9 cellular contexts compared by ENCODE assay signal in the genomic region with DNA sequence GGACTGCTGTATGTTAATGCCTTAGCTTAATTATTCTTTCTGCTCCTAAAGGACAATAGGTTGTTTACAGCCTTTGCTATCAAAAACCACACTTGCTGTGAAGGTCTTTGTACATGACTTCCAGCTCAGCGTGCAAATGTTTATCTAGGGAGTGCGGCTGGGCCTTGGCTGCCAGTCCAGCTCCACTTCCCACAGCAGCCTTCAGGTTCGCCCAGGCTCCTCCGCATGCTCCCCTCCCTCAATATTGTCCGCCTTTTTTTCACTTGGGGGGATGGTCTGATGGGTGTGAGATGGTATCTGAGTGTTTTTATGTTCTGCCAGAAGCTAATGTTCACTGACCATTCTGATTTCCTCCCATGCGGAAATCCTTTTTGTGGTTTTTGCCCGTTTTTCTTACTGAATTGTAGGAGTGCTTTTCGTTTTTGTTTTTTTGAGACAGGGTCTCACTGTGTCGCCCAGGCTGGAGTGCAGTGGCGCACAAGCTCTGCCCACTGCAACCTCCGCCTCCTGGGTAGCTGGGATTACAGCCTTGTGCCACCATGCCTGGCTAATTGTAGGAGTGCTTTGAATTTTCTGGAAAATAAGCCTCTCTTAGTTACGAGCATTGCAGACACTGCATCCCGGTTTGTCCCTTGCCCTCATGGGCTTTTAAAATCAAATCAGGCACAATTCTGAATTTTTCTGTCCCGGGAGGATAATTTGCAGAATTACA. TPM values are rescaled to one million over a fixed set of nuclear protein-coding genes. Genes with fewer than 3 reads are reported as not detected.
DNase-seq lines count a peak whose midpoint lies in the region; ATAC-seq and TF ChIP-seq lines count a peak whose summit lies in the region.
"Had no signal": no experiment of that assay in that cellular context is flagged by ENCODE, and none has a peak within 500 bp of the region (broad histone marks: within the 10 kb centered on the region; RNA-seq: fewer than 3 reads in every experiment).

No MANE protein-coding gene starts in this region.

- intact Hi-C loops in CD14-positive monocyte (cut with micrococcal nuclease): no loop called here

- peak overlapping the region in 1 of 7 donors; percentile 38 for H3K27ac Mint-ChIP-seq in CD14-positive monocyte
- H3K27ac Mint-ChIP-seq: CD4-positive, alpha-beta memory T cell had no signal

- H2BK12ac ChIP-seq in neuronal stem cell (ENCODE audit: low read length): no peak overlapping the region

- no peak for TF ChIP-seq CTCF in C4-2B (conservative IDR thresholded peaks at IDR 0.05)
- no peak for TF ChIP-seq CTCF in CD14-positive monocyte (IDR thresholded peaks at IDR 0.05)

- H2BK5ac ChIP-seq in neuronal stem cell (ENCODE audit: low read length): no peak overlapping the region

- H2BK15ac ChIP-seq in neuronal stem cell (ENCODE audit: low read length): no peak overlapping the region

- H3K4me1 Mint-ChIP-seq in activated T-cell treated with anti-CD3 and anti-CD28 coated beads, Interleukin-2, amount 50 U/mL, for 4 hours (ENCODE audit: low read depth): no peaks in the 10 kb centered on the region
- peaks cover 29% of the 10 kb centered on the region for H3K4me1 Mint-ChIP-seq in CD14-positive monocyte

- H3K4me1 ChIP-seq in neuronal stem cell (ENCODE audit: control insufficient read depth in 2 of 2, insufficient read depth in 1 of 2, low read depth in 1 of 2, low read length in 2 of 2): peaks cover 19 to 30% of the 10 kb centered on the region in 2 donors

- peaks cover 8 to 17% of the 10 kb centered on the region in 2 donors for H3K9me3 ChIP-seq in neuronal stem cell (replicated peaks in 1 of 2; ENCODE audit: control insufficient read depth in 2 of 2, insufficient read depth in 1 of 2, low read depth in 1 of 2, low read length in 2 of 2)

- no peak overlapping the region for H3K4me3 ChIP-seq in neuronal stem cell (ENCODE audit: low read length in 2 of 2)

- peaks cover 3 to 53% of the 10 kb centered on the region in 2 donors for H3K36me3 ChIP-seq in neuronal stem cell (replicated peaks in 1 of 2; ENCODE audit: control insufficient read depth in 2 of 2, insufficient read depth in 2 of 2, low read length in 2 of 2)

- H4K91ac ChIP-seq in neuronal stem cell (ENCODE audit: low read depth, low read length, poor library complexity): no peak overlapping the region

- DNase-seq in NCI-H774 (lab: John Stamatoyannopoulos, UW) (peak; percentile 64), epithelial cell of prostate (ENCODE audit: low read depth, low spot score) (no peak), neuronal stem cell (ENCODE audit: low spot score) (no peak), cortex of kidney (lab: John Stamatoyannopoulos, UW) (no peak), CD14-positive monocyte (ENCODE audit: low spot score) (no peak), iPS-NIHi11 (ENCODE audit: low spot score) (no peak)
- DNase-seq in activated T-cell treated with anti-CD3 and anti-CD28 coated beads, Interleukin-2, amount 50 U/mL, for 4 hours: no peak
- DNase-seq: CD4-positive, alpha-beta memory T cell had no signal

- H3K27ac ChIP-seq in C4-2B (peak overlapping the region; percentile 91), epithelial cell of prostate (peak overlapping the region; percentile 61), neuronal stem cell (replicated peaks; ENCODE audit: low read length) (peak overlapping the region; percentile 71)

- H2BK120ac ChIP-seq in neuronal stem cell (ENCODE audit: low read depth, low read length): no peak overlapping the region

- H2AK5ac ChIP-seq in neuronal stem cell (ENCODE audit: low read depth, low read length): no peak overlapping the region

- no peak for ATAC-seq in activated T-cell treated with anti-CD3 and anti-CD28 coated beads, Interleukin-2, amount 50 U/mL, for 4 hours

- no peak overlapping the region for H3K14ac ChIP-seq in neuronal stem cell (ENCODE audit: low read length)

- H3K4me3 Mint-ChIP-seq in activated T-cell treated with anti-CD3 and anti-CD28 coated beads, Interleukin-2, amount 50 U/mL, for 4 hours: no peak overlapping the region
- H3K4me3 Mint-ChIP-seq in CD14-positive monocyte: peak overlapping the region in 1 of 2 donors; percentile 3
- H3K4me3 Mint-ChIP-seq: CD4-positive, alpha-beta memory T cell had no signal

- no peak overlapping the region for H3K9ac ChIP-seq in neuronal stem cell (ENCODE audit: low read depth, low read length, poor library complexity)

- no peak overlapping the region for H2AFZ ChIP-seq in neuronal stem cell (ENCODE audit: low read length)

- no peaks in the 10 kb centered on the region for H3K9me3 Mint-ChIP-seq in activated T-cell treated with anti-CD3 and anti-CD28 coated beads, Interleukin-2, amount 50 U/mL, for 4 hours
- H3K9me3 Mint-ChIP-seq in CD14-positive monocyte: peaks cover 0 to 12% (median 7%) of the 10 kb centered on the region in 7 donors

- no peaks in the 10 kb centered on the region for H3K36me3 Mint-ChIP-seq in activated T-cell treated with anti-CD3 and anti-CD28 coated beads, Interleukin-2, amount 50 U/mL, for 4 hours (ENCODE audit: insufficient read depth)
- H3K36me3 Mint-ChIP-seq in CD14-positive monocyte: peaks cover 0 to 2% of the 10 kb centered on the region in 2 donors
- H3K36me3 Mint-ChIP-seq: CD4-positive, alpha-beta memory T cell had no signal

- no peak overlapping the region for H3K4ac ChIP-seq in neuronal stem cell (ENCODE audit: low read length)

- no peak overlapping the region for H3K4me2 ChIP-seq in neuronal stem cell (ENCODE audit: insufficient read depth, low read length, poor library complexity, severe bottlenecking)

- peaks cover 5% of the 10 kb centered on the region for H3K27me3 Mint-ChIP-seq in activated T-cell treated with anti-CD3 and anti-CD28 coated beads, Interleukin-2, amount 50 U/mL, for 4 hours (ENCODE audit: low read depth)
- peaks cover 8 to 25% (median 13%) of the 10 kb centered on the region in 3 donors for H3K27me3 Mint-ChIP-seq in CD14-positive monocyte (ENCODE audit: low read depth in 3 of 3)

- H3K18ac ChIP-seq in neuronal stem cell (ENCODE audit: low read length): peak overlapping the region; percentile 58

- no CpG with 5 or more reads among the region's 14 CpGs for WGBS in neuronal stem cell (ENCODE audit: extremely low coverage in 2 of 2, insufficient read length in 2 of 2, insufficient replicate concordance in 1 of 2), 2 donors

- no peaks in the 10 kb centered on the region for H3K27me3 ChIP-seq in neuronal stem cell (ENCODE audit: control insufficient read depth in 3 of 3, insufficient read depth in 3 of 3, low read depth in 1 of 3, low read length in 3 of 3)

- H4K8ac ChIP-seq in neuronal stem cell (ENCODE audit: low read depth, low read length): no peak overlapping the region

- no peak overlapping the region for H3K23ac ChIP-seq in neuronal stem cell (ENCODE audit: low read depth, low read length, poor library complexity)

- H3K79me1 ChIP-seq in neuronal stem cell (ENCODE audit: low read depth, low read length): peaks cover 25% of the 10 kb centered on the region

RNA-seq across cellular contexts. Expression of a gene that starts 28.8 kb away (rescaled TPM):
- polyA plus RNA-seq in neuronal stem cell (2013, experiment 1 of 2): 29.1 TPM
- 29.4 TPM for polyA plus RNA-seq in neuronal stem cell (2013, experiment 2 of 2)
- under 1 TPM; 0.18 to 0.46 (median 0.30) TPM for total RNA-seq in activated T-cell treated with anti-CD3 and anti-CD28 coated beads, Interleukin-2, amount 50 U/mL, for 4 hours
- 1 to 10 TPM in 1 of 2 donors, under 1 TPM in 1; 0.66 to 1.6 TPM for polyA plus RNA-seq in CD14-positive monocyte
- polyA plus RNA-seq: CD4-positive, alpha-beta memory T cell had no signal
